Comparison of ENCODE assay signal across 9 cellular contexts in the genomic region with DNA sequence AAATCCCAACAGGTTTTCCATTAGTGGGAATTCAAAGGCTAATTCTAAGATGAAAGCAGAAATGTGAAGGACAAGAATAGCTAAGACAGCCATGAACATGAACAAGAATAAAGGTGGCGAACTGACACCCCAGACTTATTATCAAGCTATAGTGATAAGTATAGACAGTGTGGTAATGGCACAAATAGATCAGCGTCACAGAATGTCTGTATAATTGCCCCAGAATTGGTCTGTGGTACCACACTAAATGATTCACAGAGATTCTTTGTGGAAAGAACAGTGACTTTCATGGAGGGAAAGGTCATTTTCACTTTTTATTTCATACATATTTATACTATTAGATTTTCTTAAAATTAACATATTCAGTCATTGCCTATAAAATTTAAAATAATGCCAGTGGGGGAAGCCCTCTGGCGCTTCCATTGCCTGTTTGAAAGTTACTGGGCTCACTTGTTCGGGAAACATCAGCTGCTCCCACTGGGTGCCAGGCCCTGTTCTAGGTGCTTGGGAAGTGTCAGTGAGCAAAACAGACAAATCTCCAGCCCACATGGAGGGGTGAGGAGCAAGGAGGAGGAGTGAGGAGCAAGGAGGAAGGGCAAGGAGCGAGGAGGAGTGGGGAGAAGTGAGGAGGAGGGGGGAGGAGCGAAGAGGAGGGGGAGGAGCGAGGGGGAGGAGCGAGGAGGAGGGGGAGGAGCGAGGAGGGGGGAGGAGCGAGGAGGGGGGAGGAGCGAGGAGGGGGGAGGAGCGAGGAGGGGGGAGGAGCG.
DNase-seq lines count a peak whose midpoint lies in the region; ATAC-seq lines count a peak whose summit lies in the region.
"Had no signal": no experiment of that assay in that cellular context is flagged by ENCODE, and none has a peak within 500 bp of the region (broad histone marks: within the 10 kb centered on the region; RNA-seq: fewer than 3 reads in every experiment).

No MANE protein-coding gene starts in this region.

- H3K27me3 Mint-ChIP-seq in T-helper 2 cell treated with Interferon-gamma antibody and Interleukin-4, amounts not matched to agents 5 μg/mL and 100 μg/mL, for 36 hours (ENCODE audit: low read depth), result peaks cover 2% of the 10 kb centered on the region

- peak overlapping the region; percentile 79 for H3K4me3 Mint-ChIP-seq in T-helper 2 cell treated with Interferon-gamma antibody and Interleukin-4, amounts not matched to agents 5 μg/mL and 100 μg/mL, for 36 hours

- peaks cover 28% of the 10 kb centered on the region for H3K4me1 Mint-ChIP-seq in T-helper 2 cell treated with Interferon-gamma antibody and Interleukin-4, amounts not matched to agents 5 μg/mL and 100 μg/mL, for 36 hours (ENCODE audit: low read depth)

- H3K36me3 Mint-ChIP-seq in T-helper 2 cell treated with Interferon-gamma antibody and Interleukin-4, amounts not matched to agents 5 μg/mL and 100 μg/mL, for 36 hours (ENCODE audit: low read depth), result no peaks in the 10 kb centered on the region

- peak; percentile 76 for DNase-seq in activated effector memory CD4-positive, alpha-beta T cell treated with anti-CD3 and anti-CD28 coated beads, Interleukin-2, amount 50 U/mL, for 16 hours
- no peak for DNase-seq in activated effector memory CD4-positive, alpha-beta T cell treated with Interleukin-2 at 50 U/mL for 16 hours
- no peak for DNase-seq in T-helper 2 cell treated with Interferon-gamma antibody and Interleukin-4, amounts not matched to agents 5 μg/mL and 100 μg/mL, for 36 hours (ENCODE audit: low spot score)
- peak; percentile 29 for DNase-seq in ecto neural progenitor cell (ENCODE audit: low spot score)
- peak; percentile 61 for DNase-seq in stimulated activated naive CD8-positive, alpha-beta T cell treated with anti-CD3 and anti-CD28 coated beads, Interleukin-15, Interleukin-2, amounts not matched to agents 100 U/mL and 50 U/mL, for 24 hours
- DNase-seq: testis had no signal

- peak; percentile 82 for ATAC-seq in stimulated activated naive CD8-positive, alpha-beta T cell treated with anti-CD3 and anti-CD28 coated beads, Interleukin-15, Interleukin-2, amounts not matched to agents 100 U/mL and 50 U/mL, for 24 hours
- ATAC-seq in GM21529 (IDR thresholded peaks at IDR 0.05; ENCODE audit: unreplicated experiment) (no peak), HG03457 (IDR thresholded peaks at IDR 0.05; ENCODE audit: unreplicated experiment) (no peak), GM21515 (IDR thresholded peaks at IDR 0.05; ENCODE audit: unreplicated experiment) (no peak)

- peak overlapping the region; percentile 84 for H3K27ac Mint-ChIP-seq in T-helper 2 cell treated with Interferon-gamma antibody and Interleukin-4, amounts not matched to agents 5 μg/mL and 100 μg/mL, for 36 hours

- H3K9me3 Mint-ChIP-seq in T-helper 2 cell treated with Interferon-gamma antibody and Interleukin-4, amounts not matched to agents 5 μg/mL and 100 μg/mL, for 36 hours, result no peaks in the 10 kb centered on the region

Comparison
In these comparisons a context has a peak if more than half of its experiments do, and no peak if none do; other contexts are left out.
1. DNase-seq: peak in activated effector memory CD4-positive, alpha-beta T cell treated with anti-CD3 and anti-CD28 coated beads, Interleukin-2, amount 50 U/mL, for 16 hours (single experiment), ecto neural progenitor cell (single experiment) and stimulated activated naive CD8-positive, alpha-beta T cell treated with anti-CD3 and anti-CD28 coated beads, Interleukin-15, Interleukin-2, amounts not matched to agents 100 U/mL and 50 U/mL, for 24 hours (single experiment); none in activated effector memory CD4-positive, alpha-beta T cell treated with Interleukin-2 at 50 U/mL for 16 hours (single experiment) and T-helper 2 cell treated with Interferon-gamma antibody and Interleukin-4, amounts not matched to agents 5 μg/mL and 100 μg/mL, for 36 hours (single experiment).